In the genomic region with DNA sequence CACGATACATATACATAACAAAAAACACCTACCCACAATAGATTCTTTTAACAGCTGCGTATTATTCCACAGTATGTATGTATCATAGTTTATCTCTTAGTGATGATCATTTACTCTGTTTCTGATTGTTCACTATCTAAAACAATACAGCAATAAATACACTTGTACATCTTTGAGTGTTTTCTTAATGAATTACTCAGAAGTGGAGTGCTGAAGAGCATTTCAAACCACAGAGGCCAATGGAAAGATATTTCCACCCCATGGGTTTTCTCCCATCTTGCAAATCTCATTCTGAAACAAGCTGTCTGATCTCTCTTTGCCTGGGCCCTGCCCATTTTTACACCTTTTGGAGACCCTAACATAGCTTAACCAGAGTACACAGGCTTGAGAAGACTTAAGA, we compare ENCODE assay signal across 18 cellular contexts.
DNase-seq lines count a peak whose midpoint lies in the region; ATAC-seq and TF ChIP-seq lines count a peak whose summit lies in the region.
"Had no signal": no experiment of that assay in that cellular context is flagged by ENCODE, and none has a peak within 500 bp of the region (broad histone marks: within the 10 kb centered on the region; RNA-seq: fewer than 3 reads in every experiment).

No MANE protein-coding gene starts in this region.

- H3K4me3 Mint-ChIP-seq in activated T-cell treated with anti-CD3 and anti-CD28 coated beads, Interleukin-2, amount 50 U/mL, for 4 hours, result no peak overlapping the region
- no peak overlapping the region for H3K4me3 Mint-ChIP-seq in T-helper 2 cell treated with Interferon-gamma antibody and Interleukin-4, amounts not matched to agents 5 μg/mL and 100 μg/mL, for 36 hours
- peak overlapping the region in 1 of 2 donors; percentile 59 for H3K4me3 Mint-ChIP-seq in stimulated activated naive B cell treated with anti-CD40 and anti-IgM and Interleukin-4, amounts not matched to agents 10 μg/mL and 1 μg/mL and 100 μg/mL, for 72 hours
- H3K4me3 Mint-ChIP-seq in Calu3 (ENCODE audit: low read depth, unreplicated experiment), result no peak overlapping the region
- H3K4me3 Mint-ChIP-seq: CD4-positive, CD25-positive, alpha-beta regulatory T cell; H9 had no signal

- intact Hi-C loops in Calu3 (cut with micrococcal nuclease; ENCODE audit: unreplicated experiment) (no loop called here), posterior vena cava (cut with DNase I) (no loop called here)

- CTCF ChIA-PET in Calu3 (lab: Charles Lee), result no interaction called here

- no peak for DNase-seq in activated T-cell treated with anti-CD3 and anti-CD28 coated beads, Interleukin-2, amount 50 U/mL, for 4 hours
- DNase-seq in activated T-cell treated with anti-CD3 and anti-CD28 coated beads, Interleukin-2, amount 50 U/mL, for 1 hour, result no peak
- peak; percentile 51 for DNase-seq in T-helper 2 cell treated with Interferon-gamma antibody and Interleukin-4, amounts not matched to agents 5 μg/mL and 100 μg/mL, for 36 hours (ENCODE audit: low spot score)
- peak; percentile 16 for DNase-seq in stimulated activated naive B cell treated with anti-CD40 and anti-IgM and Interleukin-4, amounts not matched to agents 10 μg/mL and 1 μg/mL and 100 μg/mL, for 72 hours
- DNase-seq in Calu3, result no peak
- DNase-seq in posterior vena cava (ENCODE audit: low spot score), result no peak
- DNase-seq: ACHN; CD4-positive, CD25-positive, alpha-beta regulatory T cell; DMS53; H9; MV-4-11; NCI-H1417 treated with DMSO at 0.1 percent for 48 hours; NCI-H1930; NCI-H446 treated with DMSO at 0.1 percent for 48 hours; NCI-H774; RPMI8226; SIG-M5 had no signal

- H3K36me3 Mint-ChIP-seq in activated T-cell treated with anti-CD3 and anti-CD28 coated beads, Interleukin-2, amount 50 U/mL, for 4 hours (ENCODE audit: insufficient read depth), result no peaks in the 10 kb centered on the region
- H3K36me3 Mint-ChIP-seq in T-helper 2 cell treated with Interferon-gamma antibody and Interleukin-4, amounts not matched to agents 5 μg/mL and 100 μg/mL, for 36 hours (ENCODE audit: low read depth), result peaks cover 4% of the 10 kb centered on the region
- no peaks in the 10 kb centered on the region for H3K36me3 Mint-ChIP-seq in stimulated activated naive B cell treated with anti-CD40 and anti-IgM and Interleukin-4, amounts not matched to agents 10 μg/mL and 1 μg/mL and 100 μg/mL, for 72 hours
- H3K36me3 Mint-ChIP-seq in Calu3 (ENCODE audit: insufficient read depth, unreplicated experiment), result no peaks in the 10 kb centered on the region
- H3K36me3 Mint-ChIP-seq: CD4-positive, CD25-positive, alpha-beta regulatory T cell had no signal

- ATAC-seq in activated T-cell treated with anti-CD3 and anti-CD28 coated beads, Interleukin-2, amount 50 U/mL, for 4 hours, result peak; percentile 55 to 67
- ATAC-seq in HG02610 (IDR thresholded peaks at IDR 0.05; ENCODE audit: unreplicated experiment), result peak; percentile 69
- ATAC-seq in stimulated activated naive B cell treated with anti-CD40 and anti-IgM and Interleukin-4, amounts not matched to agents 10 μg/mL and 1 μg/mL and 100 μg/mL, for 72 hours (replicated peaks), result peak; percentile 68 to 85

- TF ChIP-seq CTCF in Calu3 (IDR thresholded peaks at IDR 0.05; ENCODE audit: unreplicated experiment), result no peak

- H3K27me3 Mint-ChIP-seq in activated T-cell treated with anti-CD3 and anti-CD28 coated beads, Interleukin-2, amount 50 U/mL, for 4 hours (ENCODE audit: low read depth), result no peaks in the 10 kb centered on the region
- no peaks in the 10 kb centered on the region for H3K27me3 Mint-ChIP-seq in T-helper 2 cell treated with Interferon-gamma antibody and Interleukin-4, amounts not matched to agents 5 μg/mL and 100 μg/mL, for 36 hours (ENCODE audit: low read depth)
- no peaks in the 10 kb centered on the region for H3K27me3 Mint-ChIP-seq in stimulated activated naive B cell treated with anti-CD40 and anti-IgM and Interleukin-4, amounts not matched to agents 10 μg/mL and 1 μg/mL and 100 μg/mL, for 72 hours
- H3K27me3 Mint-ChIP-seq in Calu3 (ENCODE audit: unreplicated experiment), result no peaks in the 10 kb centered on the region

- H3K27ac Mint-ChIP-seq in T-helper 2 cell treated with Interferon-gamma antibody and Interleukin-4, amounts not matched to agents 5 μg/mL and 100 μg/mL, for 36 hours, result no peak overlapping the region
- peak overlapping the region; percentile 88 for H3K27ac Mint-ChIP-seq in stimulated activated naive B cell treated with anti-CD40 and anti-IgM and Interleukin-4, amounts not matched to agents 10 μg/mL and 1 μg/mL and 100 μg/mL, for 72 hours
- no peak overlapping the region for H3K27ac Mint-ChIP-seq in Calu3 (ENCODE audit: unreplicated experiment)
- H3K27ac Mint-ChIP-seq: H9 had no signal

- H3K9me3 Mint-ChIP-seq in activated T-cell treated with anti-CD3 and anti-CD28 coated beads, Interleukin-2, amount 50 U/mL, for 4 hours, result no peaks in the 10 kb centered on the region
- H3K9me3 Mint-ChIP-seq in T-helper 2 cell treated with Interferon-gamma antibody and Interleukin-4, amounts not matched to agents 5 μg/mL and 100 μg/mL, for 36 hours, result peaks cover 12% of the 10 kb centered on the region
- H3K9me3 Mint-ChIP-seq in stimulated activated naive B cell treated with anti-CD40 and anti-IgM and Interleukin-4, amounts not matched to agents 10 μg/mL and 1 μg/mL and 100 μg/mL, for 72 hours, result peaks cover 0 to 3% of the 10 kb centered on the region in 2 donors
- no peaks in the 10 kb centered on the region for H3K9me3 Mint-ChIP-seq in Calu3 (ENCODE audit: low read depth, unreplicated experiment)

- peaks cover 15% of the 10 kb centered on the region for H3K4me1 Mint-ChIP-seq in activated T-cell treated with anti-CD3 and anti-CD28 coated beads, Interleukin-2, amount 50 U/mL, for 4 hours (ENCODE audit: low read depth)
- H3K4me1 Mint-ChIP-seq in T-helper 2 cell treated with Interferon-gamma antibody and Interleukin-4, amounts not matched to agents 5 μg/mL and 100 μg/mL, for 36 hours (ENCODE audit: low read depth), result peaks cover 35% of the 10 kb centered on the region
- peaks cover 17 to 37% of the 10 kb centered on the region in 2 donors for H3K4me1 Mint-ChIP-seq in stimulated activated naive B cell treated with anti-CD40 and anti-IgM and Interleukin-4, amounts not matched to agents 10 μg/mL and 1 μg/mL and 100 μg/mL, for 72 hours
- H3K4me1 Mint-ChIP-seq in Calu3 (ENCODE audit: low read depth, unreplicated experiment), result no peaks in the 10 kb centered on the region

- no TSS peak for BruUV-seq in Calu3 (replicated peaks; lab: Mats Ljungman, UMichigan)

Comparison
In these comparisons a context has a peak if more than half of its experiments do, and no peak if none do; other contexts are left out.
1. DNase-seq: peak in T-helper 2 cell treated with Interferon-gamma antibody and Interleukin-4, amounts not matched to agents 5 μg/mL and 100 μg/mL, for 36 hours (single experiment) and stimulated activated naive B cell treated with anti-CD40 and anti-IgM and Interleukin-4, amounts not matched to agents 10 μg/mL and 1 μg/mL and 100 μg/mL, for 72 hours (single experiment); none in activated T-cell treated with anti-CD3 and anti-CD28 coated beads, Interleukin-2, amount 50 U/mL, for 4 hours (single experiment), activated T-cell treated with anti-CD3 and anti-CD28 coated beads, Interleukin-2, amount 50 U/mL, for 1 hour (single experiment), Calu3 (single experiment) and posterior vena cava (single experiment).
2. Peak in every context shown above with its lines, with median percentiles within 50 percentile points of each other: ATAC-seq.